In the genomic region with DNA sequence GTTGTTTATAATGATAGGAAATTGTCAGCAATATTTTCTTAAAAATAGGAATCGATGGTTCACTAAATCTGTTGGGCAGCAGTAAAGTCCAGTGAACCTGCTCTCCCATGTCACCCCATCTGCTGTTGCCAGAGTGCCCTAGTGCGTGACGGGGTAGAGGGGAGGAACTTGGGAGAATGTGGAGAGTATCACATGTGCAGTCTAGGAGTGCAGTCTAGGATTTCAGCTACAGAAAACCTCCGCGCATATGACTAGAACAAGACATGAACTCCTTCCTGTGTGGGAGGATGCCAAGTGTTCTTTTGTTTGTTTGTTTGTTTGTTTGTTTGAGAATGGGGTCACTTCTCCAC, we compare ENCODE assay signal across 12 cellular contexts.
A peak's percentile ranks its signal among the peaks of the same experiment; 100 is the strongest.
DNase-seq lines count a peak whose midpoint lies in the region; ATAC-seq, FAIRE-seq and TF ChIP-seq lines count a peak whose summit lies in the region.
"Had no signal": no experiment of that assay in that cellular context is flagged by ENCODE, and none has a peak within 500 bp of the region (broad histone marks: within the 10 kb centered on the region; RNA-seq: fewer than 3 reads in every experiment).

No MANE protein-coding gene starts in this region.

- H2AFZ ChIP-seq in endothelial cell of umbilical vein (ENCODE audit: low read depth, low read length): no peak overlapping the region

- no peaks in the 10 kb centered on the region for H3K27me3 Mint-ChIP-seq in natural killer cell (ENCODE audit: low read depth in 2 of 2)
- H3K27me3 Mint-ChIP-seq: progenitor cell of endocrine pancreas had no signal

- intact Hi-C loops in endothelial cell of umbilical vein (cut with micrococcal nuclease) (loop anchor here (2.0 kb wide), 1 partner anchor 124 kb away; no protein-coding TSS in a partner anchor), natural killer cell (cut with micrococcal nuclease) (loop anchor here (1.0 to 2.0 kb wide), 2 partner anchors 75 to 124 kb away; a partner anchor contains a TSS)

- peak overlapping the region; percentile 51 for H3K4me2 ChIP-seq in endothelial cell of umbilical vein (ENCODE audit: insufficient read depth, low read length)

- H4K20me1 ChIP-seq in endothelial cell of umbilical vein (replicated peaks; ENCODE audit: control insufficient read depth, extremely low read depth, insufficient read depth, low read length): no peaks in the 10 kb centered on the region

- CTCF ChIA-PET in endothelial cell of umbilical vein (lab: Charles Lee): interaction anchor here (1.0 to 1.8 kb wide), 5 partner anchors 8 to 187 kb away, joined by 5 to 20 read pairs (median 6); no protein-coding TSS in a partner anchor

- ATAC-seq in natural killer cell: no peak

- peaks cover 21% of the 10 kb centered on the region for H3K79me2 ChIP-seq in endothelial cell of umbilical vein (ENCODE audit: control insufficient read depth, insufficient read depth, low read length)

- peaks cover 43 to 52% of the 10 kb centered on the region in 2 donors for H3K4me1 Mint-ChIP-seq in natural killer cell

- peaks cover 11% of the 10 kb centered on the region for H3K36me3 Mint-ChIP-seq in natural killer cell

- no peaks in the 10 kb centered on the region for H3K9me3 Mint-ChIP-seq in natural killer cell

- no peaks in the 10 kb centered on the region for H3K27me3 ChIP-seq in endothelial cell of umbilical vein (ENCODE audit: control insufficient read depth in 2 of 2, insufficient read depth in 2 of 2, low read length in 2 of 2)
- H3K27me3 ChIP-seq: SJSA1 had no signal

- no peaks in the 10 kb centered on the region for H3K9me3 ChIP-seq in endothelial cell of umbilical vein (replicated peaks; ENCODE audit: control insufficient read depth, insufficient read depth, low read length)
- H3K9me3 ChIP-seq: SJSA1 had no signal

- FAIRE-seq in endothelial cell of umbilical vein (lab: Jason Lieb, UNC) (peak; percentile 18), H54 (lab: Jason Lieb, UNC) (no peak)

- H3K9ac ChIP-seq in endothelial cell of umbilical vein (replicated peaks; ENCODE audit: extremely low read depth, insufficient read depth, low read length): no peak overlapping the region

- peaks cover 29% of the 10 kb centered on the region for H3K4me1 ChIP-seq in endothelial cell of umbilical vein (ENCODE audit: control insufficient read depth, extremely low read depth, insufficient read depth, low read length)

- TF ChIP-seq CTCF in endothelial cell of umbilical vein (IDR thresholded peaks at IDR 0.05; ENCODE audit: extremely low read depth in 1 of 2, insufficient read depth in 1 of 2, low read depth in 1 of 2, low read length in 2 of 2) (no peak), natural killer cell (IDR thresholded peaks at IDR 0.05) (no peak)

- peak overlapping the region; percentile 62 for H3K27ac ChIP-seq in endothelial cell of umbilical vein (ENCODE audit: insufficient read depth, low read depth, low read length)
- H3K27ac ChIP-seq: SJSA1 had no signal

- peak overlapping the region; percentile 79 for H3K4me3 Mint-ChIP-seq in natural killer cell

- POLR2A ChIA-PET in endothelial cell of umbilical vein (lab: Charles Lee): interaction anchor here (0.5 kb wide), 1 partner anchor 434 kb away, joined by 3 read pairs; no protein-coding TSS in a partner anchor

- no peaks in the 10 kb centered on the region for H3K9me1 ChIP-seq in endothelial cell of umbilical vein (replicated peaks; ENCODE audit: control insufficient read depth, extremely low read depth, insufficient read depth, low read length)

- DNase-seq in CD1c-positive myeloid dendritic cell (ENCODE audit: extremely low spot score): peak; percentile 75
- peak; percentile 16 for DNase-seq in NCI-H2029 treated with DMSO at 0.1 percent for 48 hours (lab: John Stamatoyannopoulos, UW)
- no peak for DNase-seq in endothelial cell of umbilical vein (ENCODE audit: low read depth, low spot score)
- no peak for DNase-seq in natural killer cell
- no peak for DNase-seq in NCI-H2227 (lab: John Stamatoyannopoulos, UW; ENCODE audit: unreplicated experiment)
- DNase-seq in H54 (ENCODE audit: insufficient read length, low spot score): no peak
- DNase-seq in stimulated activated CD4-positive, alpha-beta T cell treated with anti-CD3 and anti-CD28 coated beads, Interleukin-1b, Interleukin-23, amount 100 ng/mL, for 48 hours: no peak
- DNase-seq in SK-N-DZ (ENCODE audit: low spot score): no peak
- DNase-seq: activated gamma-delta T cell, DMS153 had no signal

- peak overlapping the region; percentile 89 to 95 for H3K27ac Mint-ChIP-seq in natural killer cell

- no peak overlapping the region for H3K4me3 ChIP-seq in endothelial cell of umbilical vein (replicated peaks in 1 of 3; ENCODE audit: insufficient read depth in 1 of 3, low read depth in 1 of 3, low read length in 3 of 3)
- H3K4me3 ChIP-seq: SJSA1 had no signal

- no TSS peak for BruUV-seq in endothelial cell of umbilical vein (replicated peaks; lab: Mats Ljungman, UMichigan)

- TF ChIP-seq POLR2A in endothelial cell of umbilical vein (IDR thresholded peaks at IDR 0.05; ENCODE audit: low read depth, low read length): no peak
- TF ChIP-seq POLR2A in H54 (IDR thresholded peaks at IDR 0.05; ENCODE audit: low read depth, low read length): no peak

- peaks cover 9 to 27% of the 10 kb centered on the region in 2 experiments for H3K36me3 ChIP-seq in endothelial cell of umbilical vein (ENCODE audit: control insufficient read depth in 2 of 2, extremely low read depth in 1 of 2, insufficient read depth in 2 of 2, low read length in 2 of 2)

- dilution Hi-C loops in endothelial cell of umbilical vein (cut with MboI; ENCODE audit: extremely low pct_ligation_motif_present, low sequenced_read_pairs): no loop called here

TF ChIP-seq in endothelial cell of umbilical vein, 7 proteins besides CTCF, POLR2A, EP300 and RAD21:
- TF ChIP-seq EZH2 (IDR thresholded peaks at IDR 0.05; ENCODE audit: borderline replicate concordance, low read depth, low read length, severe bottlenecking): no peak
- no peak for TF ChIP-seq FOS (IDR thresholded peaks at IDR 0.05; ENCODE audit: borderline replicate concordance, insufficient read depth, low read length)
- no peak for TF ChIP-seq GATA2 (IDR thresholded peaks at IDR 0.05; ENCODE audit: insufficient read depth, insufficient read length, low read depth, low read length)
- no peak for TF ChIP-seq MYC (IDR thresholded peaks at IDR 0.05; ENCODE audit: low read depth, low read length)
- no peak for TF ChIP-seq POLR2AphosphoS5 (IDR thresholded peaks at IDR 0.05; ENCODE audit: insufficient read depth, low read depth, low read length)
- TF ChIP-seq, protein P1, sequence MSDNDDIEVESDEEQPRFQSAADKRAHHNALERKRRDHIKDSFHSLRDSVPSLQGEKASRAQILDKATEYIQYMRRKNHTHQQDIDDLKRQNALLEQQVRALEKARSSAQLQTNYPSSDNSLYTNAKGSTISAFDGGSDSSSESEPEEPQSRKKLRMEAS (IDR thresholded peaks at IDR 0.05; ENCODE audit: insufficient read depth, insufficient read length): no peak
- TF ChIP-seq JUN (IDR thresholded peaks at IDR 0.05; ENCODE audit: borderline replicate concordance, insufficient read depth, insufficient read length, low read depth): no peak

Comparison
In these comparisons a context has a peak if more than half of its experiments do, and no peak if none do; other contexts are left out.
1. DNase-seq: peak in CD1c-positive myeloid dendritic cell (single experiment) and NCI-H2029 treated with DMSO at 0.1 percent for 48 hours (single experiment); none in endothelial cell of umbilical vein (single experiment), natural killer cell (single experiment), NCI-H2227 (single experiment), H54 (single experiment), stimulated activated CD4-positive, alpha-beta T cell treated with anti-CD3 and anti-CD28 coated beads, Interleukin-1b, Interleukin-23, amount 100 ng/mL, for 48 hours (single experiment) and SK-N-DZ (single experiment).